ENCODE assay signal across 1 cellular context in genomic region chr13:101397742-101398141, GRCh38.
A peak's percentile ranks its signal among the peaks of the same experiment; 100 is the strongest.
TF ChIP-seq lines count a peak whose summit lies in the region.

No MANE protein-coding gene starts in this region.

TF ChIP-seq in endothelial cell of umbilical vein, 7 proteins besides CTCF, POLR2A, EP300 and RAD21:
- TF ChIP-seq GATA2 (IDR thresholded peaks at IDR 0.05; ENCODE audit: insufficient read depth, insufficient read length, low read depth, low read length) = no peak
- TF ChIP-seq FOS (IDR thresholded peaks at IDR 0.05; ENCODE audit: borderline replicate concordance, insufficient read depth, low read length) = peak; percentile 74
- TF ChIP-seq MAX (IDR thresholded peaks at IDR 0.05; ENCODE audit: insufficient read depth, insufficient read length) = no peak
- TF ChIP-seq EZH2 (IDR thresholded peaks at IDR 0.05; ENCODE audit: borderline replicate concordance, low read depth, low read length, severe bottlenecking) = no peak
- TF ChIP-seq POLR2AphosphoS5 (IDR thresholded peaks at IDR 0.05; ENCODE audit: insufficient read depth, low read depth, low read length) = peak; percentile 13
